Comparison of ENCODE assay signal across 21 cellular contexts in genomic region chr4:4680243-4680642, GRCh38.
"Had no signal": no experiment of that assay in that cellular context is flagged by ENCODE, and none has a peak within 500 bp of the region (broad histone marks: within the 10 kb centered on the region; RNA-seq: fewer than 3 reads in every experiment).

No MANE protein-coding gene starts in this region.

- H3K4me3 ChIP-seq: coronary artery, dorsolateral prefrontal cortex, esophagus muscularis mucosa, gastroesophageal sphincter, heart right ventricle, left lung, lower lobe of right lung, mucosa of descending colon had no signal

- H3K36me3 ChIP-seq: esophagus muscularis mucosa, gastroesophageal sphincter, heart right ventricle, left lung, lower lobe of right lung had no signal

- ATAC-seq: foreskin keratinocyte, gastroesophageal sphincter, heart right ventricle, left cardiac atrium, left lung, left ventricle myocardium superior, lower lobe of right lung, mucosa of descending colon had no signal

- FAIRE-seq: colon, endothelial cell of umbilical vein, frontal cortex, islet of Langerhans, keratinocyte had no signal

- H3K27me3 ChIP-seq: dorsolateral prefrontal cortex, esophagus muscularis mucosa, foreskin keratinocyte, gastroesophageal sphincter, heart right ventricle, left lung had no signal

- DNase-seq: dermis blood vessel endothelial cell; dorsolateral prefrontal cortex; effector CD4-positive, alpha-beta T cell; effector memory CD4-positive, alpha-beta T cell; foreskin keratinocyte; heart right ventricle; hippocampal formation; left cardiac atrium; left lung; left ventricle myocardium superior; lower lobe of right lung; mesenchymal stem cell; mucosa of descending colon had no signal

- H3K4me1 ChIP-seq: foreskin keratinocyte, heart right ventricle, left lung, lower lobe of right lung had no signal

- H3K27ac ChIP-seq: coronary artery, dorsolateral prefrontal cortex, esophagus muscularis mucosa, foreskin keratinocyte, gastroesophageal sphincter, heart right ventricle, left lung, lower lobe of right lung had no signal

- H3K9me3 ChIP-seq: esophagus muscularis mucosa, gastroesophageal sphincter, heart right ventricle, left lung, lower lobe of right lung, mucosa of descending colon had no signal
